3 cellular contexts compared by ENCODE assay signal in genomic region chr9:83072498-83072897, GRCh38. TPM values are rescaled to one million over a fixed set of nuclear protein-coding genes. Genes with fewer than 3 reads are reported as not detected.
"Had no signal": no experiment of that assay in that cellular context is flagged by ENCODE, and none has a peak within 500 bp of the region (broad histone marks: within the 10 kb centered on the region; RNA-seq: fewer than 3 reads in every experiment).

No MANE protein-coding gene starts in this region.

RNA-seq across cellular contexts. Expression of gene RASEF, which starts 9.6 kb away (rescaled TPM):
- total RNA-seq: OCI-LY7; T-helper 1 cell treated with Interleukin-12 subunit alpha and Interleukin-12 subunit beta and Interleukin-4 antibody, amounts not matched to agents 30 ng/mL and 1 ng/mL, for 36 hours had no signal
- polyA plus RNA-seq: SK-N-SH had no signal
